Comparison of ENCODE assay signal across 1 cellular context in genomic region chr14:73949752-73950734, GRCh38.
TF ChIP-seq lines count a peak whose summit lies in the region.

Gene COQ6, plus strand, starts transcription at chr14:73950302. Its CDS starts 31 bp downstream, at chr14:73950333.
Gene FAM161B, minus strand, starts transcription at chr14:73950094. Its CDS starts 68 bp downstream, at chr14:73950026.

TF ChIP-seq in K562, 482 proteins besides CTCF, POLR2A, EP300 and RAD21 (continued from another document and continues in another):
- TF ChIP-seq SIRT6 (IDR thresholded peaks at IDR 0.05; ENCODE audit: low read depth, low read length) (no peak), FOSL1 (tag; conservative IDR thresholded peaks at IDR 0.05) (no peak), CREB3L1 (IDR thresholded peaks at IDR 0.05; ENCODE audit: borderline replicate concordance, low read depth) (peak; percentile 76), ZBED1 (IDR thresholded peaks at IDR 0.05) (0 out of 2 replicates have a peak, but pooled peaks have one; percentile 14), TEAD4 (IDR thresholded peaks at IDR 0.05; ENCODE audit: low read length) (peak; percentile 33; the same call in 1 of the 2 replicates), TEAD4 (CRISPR knock-in tag; IDR thresholded peaks at IDR 0.05; ENCODE audit: borderline replicate concordance) (no peak), PRDM10 (IDR thresholded peaks at IDR 0.05; ENCODE audit: partially characterized antibody) (peak; percentile 93), TAF7 (tag; IDR thresholded peaks at IDR 0.05) (peak; percentile 66; the same call in 1 of the 2 replicates), ZFPM2 (CRISPR knock-in tag; IDR thresholded peaks at IDR 0.05) (no peak), IFI16 (CRISPR knock-in tag; IDR thresholded peaks at IDR 0.05) (no peak), E2F1 (CRISPR knock-in tag; IDR thresholded peaks at IDR 0.05) (no peak), HNRNPK (IDR thresholded peaks at IDR 0.05; ENCODE audit: low read depth, low read length, poor library complexity, severe bottlenecking) (no peak), CHCHD3 (CRISPR knock-in tag; IDR thresholded peaks at IDR 0.05) (no peak), PHB2 (IDR thresholded peaks at IDR 0.05; ENCODE audit: low read depth) (no peak), GTF2A2 (tag; IDR thresholded peaks at IDR 0.05) (no peak), NCOR1 (IDR thresholded peaks at IDR 0.05) (0 out of 2 replicates have a peak, but pooled peaks have one; percentile 4), CBX3 (IDR thresholded peaks at IDR 0.05; ENCODE audit: borderline replicate concordance in 1 of 2, low read length in 2 of 2) (no peak), FOS (IDR thresholded peaks at IDR 0.05; ENCODE audit: extremely low read depth, insufficient read length) (peak; percentile 45), ZNF263 (CRISPR knock-in tag; IDR thresholded peaks at IDR 0.05; ENCODE audit: borderline replicate concordance) (peak; percentile 53; the same call in 1 of the 2 replicates), ETV1 (tag; conservative IDR thresholded peaks at IDR 0.05; ENCODE audit: low read depth) (peak; percentile 73), CLOCK (CRISPR knock-in tag; IDR thresholded peaks at IDR 0.05; ENCODE audit: borderline replicate concordance) (no peak), NEUROD1 (IDR thresholded peaks at IDR 0.05; ENCODE audit: borderline replicate concordance, low read depth, low read length, partially characterized antibody) (no peak), TBL1XR1 (IDR thresholded peaks at IDR 0.05; ENCODE audit: low read length in 2 of 2) (no peak), MAX (CRISPR knock-in tag; IDR thresholded peaks at IDR 0.05) (peak; percentile 75), ZNF764 (CRISPR knock-in tag; IDR thresholded peaks at IDR 0.05; ENCODE audit: low read depth) (no peak), CXXC5 (CRISPR knock-in tag; IDR thresholded peaks at IDR 0.05) (peak; percentile 95), FOXP1 (CRISPR knock-in tag; IDR thresholded peaks at IDR 0.05) (0 out of 2 replicates have a peak, but pooled peaks have one; percentile 15), GTF3C2 (IDR thresholded peaks at IDR 0.05; ENCODE audit: borderline replicate concordance, extremely low read depth, insufficient read length) (no peak), RBFOX2 (IDR thresholded peaks at IDR 0.05; ENCODE audit: low read depth, low read length) (peak; percentile 97), SNIP1 (IDR thresholded peaks at IDR 0.05; ENCODE audit: low read depth) (no peak), GABPB2 (CRISPR knock-in tag; conservative IDR thresholded peaks at IDR 0.05) (no peak), HOXB6 (CRISPR knock-in tag; IDR thresholded peaks at IDR 0.05; ENCODE audit: borderline replicate concordance) (no peak), ZBTB7A (IDR thresholded peaks at IDR 0.05; ENCODE audit: borderline replicate concordance, control insufficient read depth, low read depth, low read length) (peak; percentile 73; the same call in 1 of the 2 replicates), TBP (optimal IDR thresholded peaks at IDR 0.05; ENCODE audit: low read depth, low read length) (peak; percentile 34), POLR2AphosphoS5 (IDR thresholded peaks at IDR 0.05; ENCODE audit: control insufficient read depth, insufficient read depth, low read depth, low read length) (peak; percentile 57; the same call in 1 of the 2 replicates), TAF9B (IDR thresholded peaks at IDR 0.05; ENCODE audit: partially characterized antibody) (peak; percentile 71), ETV5 (CRISPR knock-in tag; IDR thresholded peaks at IDR 0.05; ENCODE audit: low read depth) (peak; percentile 68; the same call in 1 of the 2 replicates), SP1 (CRISPR knock-in tag; IDR thresholded peaks at IDR 0.05) (peak; percentile 48; the same call in 1 of the 2 replicates), L3MBTL2 (IDR thresholded peaks at IDR 0.05) (peak; percentile 72), BHLHE40 (IDR thresholded peaks at IDR 0.05; ENCODE audit: low read length) (0 out of 2 replicates have a peak, but pooled peaks have one; percentile 34), CREB1 (IDR thresholded peaks at IDR 0.05) (peak; percentile 69), CREB1 (CRISPR knock-in tag; IDR thresholded peaks at IDR 0.05) (peak; percentile 83), ZNF436 (CRISPR knock-in tag; IDR thresholded peaks at IDR 0.05) (no peak), GABPA (tag; conservative IDR thresholded peaks at IDR 0.05; ENCODE audit: low read depth) (peak; percentile 93), DPF2 (IDR thresholded peaks at IDR 0.05) (0 out of 2 replicates have a peak, but pooled peaks have one; percentile 17), FOXA3 (CRISPR knock-in tag; conservative IDR thresholded peaks at IDR 0.05 in 1 of 2, IDR thresholded peaks at IDR 0.05 in 1 of 2) (0 out of 4 replicates have a peak, but pooled peaks of 1 of the 2 experiments have one; percentile 22), SIN3A (IDR thresholded peaks at IDR 0.05; ENCODE audit: borderline replicate concordance in 2 of 2, control insufficient read depth in 1 of 2, low read depth in 2 of 2, low read length in 2 of 2) (peak; percentile 90 to 92; a peak in 3 of 4 replicates), ZNF24 (IDR thresholded peaks at IDR 0.05) (no peak), CSDE1 (IDR thresholded peaks at IDR 0.05) (peak in 1 of 2 experiments; percentile 54; a peak in 2 of 4 replicates), PATZ1 (CRISPR knock-in tag; IDR thresholded peaks at IDR 0.05; ENCODE audit: borderline replicate concordance) (no peak), GMEB1 (CRISPR knock-in tag; IDR thresholded peaks at IDR 0.05) (peak; percentile 75), ID3 (CRISPR knock-in tag; IDR thresholded peaks at IDR 0.05) (no peak), ID3 (tag; IDR thresholded peaks at IDR 0.05) (0 out of 2 replicates have a peak, but pooled peaks have one; percentile 50)
